In the genomic region with DNA sequence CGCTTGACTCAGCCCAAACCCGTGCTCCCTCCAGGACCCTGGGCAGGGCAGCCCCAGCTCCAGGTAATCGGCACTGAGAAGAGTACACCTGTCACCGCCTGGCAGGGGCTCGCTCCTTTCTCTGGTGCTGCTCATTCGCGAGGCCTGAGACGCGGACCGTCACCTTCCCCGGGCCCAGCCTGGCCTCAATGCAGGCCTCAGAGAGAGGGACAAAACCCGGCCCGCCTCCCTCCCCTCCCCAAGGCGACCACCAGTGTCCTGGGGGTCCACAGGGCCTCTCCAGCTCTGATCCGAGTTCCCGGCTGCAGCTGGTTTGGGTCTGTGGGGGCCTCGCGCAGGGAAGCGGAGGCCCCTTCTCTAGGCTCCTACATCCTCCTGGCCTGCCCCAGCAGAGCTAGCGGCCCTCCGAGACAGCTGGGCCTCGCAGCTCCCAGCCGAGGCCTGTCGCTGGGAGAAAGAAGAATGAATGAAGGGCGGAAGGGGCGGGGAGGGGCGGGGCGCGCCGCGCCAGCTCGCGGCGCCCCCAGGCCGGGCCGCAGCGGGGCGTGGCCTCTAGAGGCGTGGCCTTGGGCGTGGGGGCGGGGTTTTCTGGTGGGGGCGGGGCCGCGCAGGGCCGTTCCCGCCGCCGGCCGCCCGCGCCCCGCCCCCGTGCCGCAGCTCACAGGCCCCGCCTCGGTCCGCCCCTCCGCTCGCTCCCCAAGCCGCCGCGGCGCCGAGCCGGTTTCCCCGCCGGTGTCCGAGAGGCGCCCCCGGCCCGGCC, we compare ENCODE assay signal across 8 cellular contexts. TPM values are rescaled to one million over a fixed set of nuclear protein-coding genes. Genes with fewer than 3 reads are reported as not detected.
DNase-seq lines count a peak whose midpoint lies in the region; ATAC-seq, FAIRE-seq and TF ChIP-seq lines count a peak whose summit lies in the region.

A gene (plus strand): TSS at position 688 of the 760 bp plus-strand sequence. CDS start 187 bp downstream, outside the sequence.

- H4K20me1 ChIP-seq in OCI-LY3 (ENCODE audit: insufficient read depth, low read length) = no peaks in the 10 kb centered on the region

- H3K27ac Mint-ChIP-seq in CD8-positive, alpha-beta T cell = no peak within 1 kb of the TSS

- H3K4me1 Mint-ChIP-seq in CD8-positive, alpha-beta T cell (ENCODE audit: low read depth) = peaks cover 9% of the 10 kb centered on the region

- ATAC-seq in CD8-positive, alpha-beta T cell = peak; percentile 97
- ATAC-seq in GM19463 (IDR thresholded peaks at IDR 0.05; ENCODE audit: unreplicated experiment) (peak; percentile 68), mucosa of descending colon (peak; percentile 95)

- H3K27me3 Mint-ChIP-seq in CD8-positive, alpha-beta T cell (ENCODE audit: low read depth) = no peaks in the 10 kb centered on the region

- no peaks in the 10 kb centered on the region for H3K9me3 ChIP-seq in CD8-positive, alpha-beta T cell (ENCODE audit: low read length)
- H3K9me3 ChIP-seq in OCI-LY3 (ENCODE audit: insufficient read depth, low read length) = no peaks in the 10 kb centered on the region
- H3K9me3 ChIP-seq in mucosa of descending colon = no peaks in the 10 kb centered on the region

- FAIRE-seq in HTR-8/SVneo (lab: Jason Lieb, UNC) = no peak

- POLR2A ChIA-PET in CD8-positive, alpha-beta T cell (lab: Charles Lee) = interaction anchor here (0.7 to 2.7 kb wide), 4 partner anchors 11 to 307 kb away, joined by 3 to 11 read pairs (median 6); a partner anchor contains a TSS

- peak; percentile 68 to 91 (median 78) for DNase-seq in CD8-positive, alpha-beta T cell
- DNase-seq in HTR-8/SVneo (ENCODE audit: insufficient read length, low spot score) (peak; percentile 74), activated T-cell treated with anti-CD3 and anti-CD28 coated beads for 24 hours (ENCODE audit: low read depth) (peak; percentile 77), epithelial cell of prostate (ENCODE audit: low read depth, low spot score) (no peak), mucosa of descending colon (peak; percentile 83 to 89 (median 85))
- peak; percentile 70 to 74 for DNase-seq in stimulated activated CD8-positive, alpha-beta memory T cell treated with anti-CD3 and anti-CD28 coated beads, Interleukin-2, amount 100 ng/mL, for 48 hours (ENCODE audit: low read depth in 2 of 2)

- no peak within 1 kb of the TSS for H3K27ac ChIP-seq in CD8-positive, alpha-beta T cell (ENCODE audit: low read depth, low read length)
- H3K27ac ChIP-seq in OCI-LY3 (ENCODE audit: low read length) = peak within 1 kb of the TSS; percentile 23
- H3K27ac ChIP-seq in epithelial cell of prostate = peak within 1 kb of the TSS; percentile 52

- no peaks in the 10 kb centered on the region for H3K36me3 ChIP-seq in CD8-positive, alpha-beta T cell (ENCODE audit: insufficient read depth, low read length)
- H3K36me3 ChIP-seq in OCI-LY3 (replicated peaks; ENCODE audit: low read depth, low read length) = peaks cover 15% of the 10 kb centered on the region
- H3K36me3 ChIP-seq in mucosa of descending colon (ENCODE audit: low read depth) = no peaks in the 10 kb centered on the region

- no peaks in the 10 kb centered on the region for H3K9me3 Mint-ChIP-seq in CD8-positive, alpha-beta T cell

- H3K4me1 ChIP-seq in CD8-positive, alpha-beta T cell (ENCODE audit: insufficient read depth, low read length) = peaks cover 12% of the 10 kb centered on the region
- H3K4me1 ChIP-seq in OCI-LY3 (ENCODE audit: low read length) (peaks cover 18% of the 10 kb centered on the region), mucosa of descending colon (ENCODE audit: low read depth) (peaks cover 14% of the 10 kb centered on the region)

- peak within 1 kb of the TSS; percentile 99 for H3K4me2 ChIP-seq in OCI-LY3 (ENCODE audit: low read length)

- peak within 1 kb of the TSS; percentile 95 for H3K9ac ChIP-seq in OCI-LY3 (ENCODE audit: low read length)

- TF ChIP-seq CTCF in CD8-positive, alpha-beta T cell (IDR thresholded peaks at IDR 0.05) = no peak
- no peak for TF ChIP-seq CTCF in OCI-LY3 (IDR thresholded peaks at IDR 0.05; ENCODE audit: low read depth, low read length)
- TF ChIP-seq CTCF in mucosa of descending colon (IDR thresholded peaks at IDR 0.05) = no peak

- peaks cover 14% of the 10 kb centered on the region for H3K79me2 ChIP-seq in OCI-LY3 (ENCODE audit: low read length)

- H3K4me3 Mint-ChIP-seq in CD8-positive, alpha-beta T cell = peak within 1 kb of the TSS; percentile 81

- peak within 1 kb of the TSS; percentile 61 for H3K4me3 ChIP-seq in CD8-positive, alpha-beta T cell (ENCODE audit: low read depth, low read length)
- H3K4me3 ChIP-seq in OCI-LY3 (ENCODE audit: low read length) = peak within 1 kb of the TSS; percentile 95
- peak within 1 kb of the TSS; percentile 48 for H3K4me3 ChIP-seq in mucosa of descending colon

- CTCF ChIA-PET in CD8-positive, alpha-beta T cell (lab: Charles Lee) = interaction anchor here (0.9 kb wide), 1 partner anchor 318 kb away, joined by 3 read pairs; no protein-coding TSS in a partner anchor

- H2AFZ ChIP-seq in OCI-LY3 (ENCODE audit: low read depth, low read length) = 0 out of 2 replicates have a peak within 1 kb of the TSS, but pooled peaks have one; percentile 65

- peaks cover 9% of the 10 kb centered on the region for H3K36me3 Mint-ChIP-seq in CD8-positive, alpha-beta T cell

- intact Hi-C loops in CD8-positive, alpha-beta T cell (cut with DNase I, micrococcal nuclease) = loop anchor here (1.0 to 10.0 kb wide), 7 partner anchors 11 to 508 kb away; a partner anchor contains a TSS
- intact Hi-C loops in mucosa of descending colon (cut with DNase I, micrococcal nuclease) = loop anchor here in 1 of 2 donors (10.0 kb wide), 1 partner anchor 322 kb away; no protein-coding TSS in a partner anchor

- H3K27me3 ChIP-seq in CD8-positive, alpha-beta T cell (ENCODE audit: insufficient read depth, low read length) = no peaks in the 10 kb centered on the region
- H3K27me3 ChIP-seq in OCI-LY3 (ENCODE audit: low read depth, low read length) = no peaks in the 10 kb centered on the region

RNA-seq across cellular contexts. Expression of the gene that starts here (rescaled TPM):
- total RNA-seq in CD8-positive, alpha-beta T cell = 10 to 100 TPM; 12.8 to 13.7 TPM
- total RNA-seq in mucosa of descending colon = 10 to 100 TPM; 12.0 to 15.6 (median 12.1) TPM
